18 cellular contexts compared by ENCODE assay signal in genomic region chr5:96189028-96189826, GRCh38.
DNase-seq lines count a peak whose midpoint lies in the region; ATAC-seq and TF ChIP-seq lines count a peak whose summit lies in the region.
"Had no signal": no experiment of that assay in that cellular context is flagged by ENCODE, and none has a peak within 500 bp of the region (broad histone marks: within the 10 kb centered on the region; RNA-seq: fewer than 3 reads in every experiment).

No MANE protein-coding gene starts in this region.

- no peak overlapping the region for H2AFZ ChIP-seq in GM23338
- H2AFZ ChIP-seq in Loucy (ENCODE audit: low read length) = no peak overlapping the region

- H3K4me2 ChIP-seq in GM23338 (no peak overlapping the region), Loucy (ENCODE audit: low read depth, low read length, poor library complexity, severe bottlenecking) (no peak overlapping the region)
- H3K4me2 ChIP-seq: BLaER1 treated with 17β-estradiol and CSF1 and Interleukin-3, amounts not matched to agents 10 nM and 100 nM had no signal

- no peak overlapping the region for H3K4me3 ChIP-seq in GM23338
- no peak overlapping the region for H3K4me3 ChIP-seq in Loucy (ENCODE audit: low read length, poor library complexity, severe bottlenecking)
- no peak overlapping the region for H3K4me3 ChIP-seq in cardiac fibroblast (replicated peaks in 1 of 2; ENCODE audit: low read depth in 2 of 2, low read length in 2 of 2)
- H3K4me3 ChIP-seq in esophagus muscularis mucosa = no peak overlapping the region
- no peak overlapping the region for H3K4me3 ChIP-seq in coronary artery
- H3K4me3 ChIP-seq: BLaER1 treated with 17β-estradiol and CSF1 and Interleukin-3, amounts not matched to agents 10 nM and 100 nM; GM12878; HAP-1 had no signal

- H4K20me1 ChIP-seq in GM23338 (replicated peaks; ENCODE audit: insufficient read depth) (no peaks in the 10 kb centered on the region), Loucy (ENCODE audit: insufficient read depth, low read length, poor library complexity, severe bottlenecking) (no peaks in the 10 kb centered on the region)
- H4K20me1 ChIP-seq: BLaER1 treated with 17β-estradiol and CSF1 and Interleukin-3, amounts not matched to agents 10 nM and 100 nM had no signal

- H3K36me3 ChIP-seq in GM23338 (ENCODE audit: insufficient read depth) (no peaks in the 10 kb centered on the region), Loucy (ENCODE audit: insufficient read depth, low read length) (no peaks in the 10 kb centered on the region), esophagus muscularis mucosa (no peaks in the 10 kb centered on the region)
- H3K36me3 ChIP-seq: BLaER1 treated with 17β-estradiol and CSF1 and Interleukin-3, amounts not matched to agents 10 nM and 100 nM; HAP-1 had no signal

- no peak overlapping the region for H3K27ac ChIP-seq in GM23338 (ENCODE audit: low read depth)
- no peak overlapping the region for H3K27ac ChIP-seq in esophagus muscularis mucosa (replicated peaks in 1 of 4)
- no peak overlapping the region for H3K27ac ChIP-seq in coronary artery
- H3K27ac ChIP-seq: BLaER1 treated with 17β-estradiol and CSF1 and Interleukin-3, amounts not matched to agents 10 nM and 100 nM had no signal

- DNase-seq in GM23338 (ENCODE audit: low spot score) (no peak), cardiac fibroblast (ENCODE audit: low read depth in 2 of 2) (no peak), glutamatergic neuron (no peak), esophagus muscularis mucosa (ENCODE audit: extremely low spot score) (no peak), coronary artery (ENCODE audit: low spot score) (no peak), DMS153 (lab: John Stamatoyannopoulos, UW) (no peak), foreskin melanocyte (no peak)
- DNase-seq: 8988T; Calu3; CD4-positive, alpha-beta T cell; DMS 273 treated with DMSO at 0.1 percent for 48 hours; DMS79; GOT3 had no signal

- 98% methylated on average over 2 of the region's 2 CpGs for WGBS in esophagus muscularis mucosa

- intact Hi-C loops in esophagus muscularis mucosa (cut with DNase I) = no loop called here

- TF ChIP-seq EP300 in esophagus muscularis mucosa (IDR thresholded peaks at IDR 0.05) = no peak

- H3K9me3 Mint-ChIP-seq in GM23338 (peaks cover 3% of the 10 kb centered on the region; the same call in 2 of the 3 replicates), glutamatergic neuron (ENCODE audit: unreplicated experiment) (peaks cover 7% of the 10 kb centered on the region)

- H3K27me3 Mint-ChIP-seq in GM23338 (ENCODE audit: insufficient read depth, low read depth, poor library complexity) = peaks cover 3% of the 10 kb centered on the region
- no peaks in the 10 kb centered on the region for H3K27me3 Mint-ChIP-seq in glutamatergic neuron (ENCODE audit: unreplicated experiment)

- no peak overlapping the region for H3K9ac ChIP-seq in Loucy (ENCODE audit: low read depth, low read length, poor library complexity, severe bottlenecking)
- H3K9ac ChIP-seq: BLaER1 treated with 17β-estradiol and CSF1 and Interleukin-3, amounts not matched to agents 10 nM and 100 nM had no signal

- H3K27me3 ChIP-seq in GM23338 (ENCODE audit: insufficient read depth) = no peaks in the 10 kb centered on the region
- H3K27me3 ChIP-seq in Loucy (ENCODE audit: insufficient read depth, low read length, poor library complexity, severe bottlenecking) = no peaks in the 10 kb centered on the region
- no peaks in the 10 kb centered on the region for H3K27me3 ChIP-seq in esophagus muscularis mucosa
- H3K27me3 ChIP-seq: BLaER1 treated with 17β-estradiol and CSF1 and Interleukin-3, amounts not matched to agents 10 nM and 100 nM had no signal

- H3K36me3 Mint-ChIP-seq in GM23338 (ENCODE audit: low read depth) (no peaks in the 10 kb centered on the region), glutamatergic neuron (ENCODE audit: unreplicated experiment) (peaks cover 16% of the 10 kb centered on the region)

- TF ChIP-seq POLR2A in esophagus muscularis mucosa (IDR thresholded peaks at IDR 0.05; ENCODE audit: low read depth) = no peak

- H3K4me1 Mint-ChIP-seq in GM23338 (peaks cover 15% of the 10 kb centered on the region), glutamatergic neuron (ENCODE audit: low read depth, unreplicated experiment) (no peaks in the 10 kb centered on the region)

- no peaks in the 10 kb centered on the region for H3K9me3 ChIP-seq in Loucy (ENCODE audit: insufficient read depth, low read depth, low read length)
- no peaks in the 10 kb centered on the region for H3K9me3 ChIP-seq in esophagus muscularis mucosa
- H3K9me3 ChIP-seq: HAP-1 had no signal

- H3F3A ChIP-seq in GM23338 (replicated peaks; ENCODE audit: low read depth) (no peaks in the 10 kb centered on the region), Loucy (ENCODE audit: low read depth) (no peaks in the 10 kb centered on the region)

- H3K9me2 ChIP-seq in GM23338 (ENCODE audit: insufficient read depth) = 0 out of 2 replicates have a peak, but pooled peaks cover 2% of the 10 kb centered on the region
- no peaks in the 10 kb centered on the region for H3K9me2 ChIP-seq in Loucy (replicated peaks; ENCODE audit: low read depth, low read length)

- no peak overlapping the region for H3K4me3 Mint-ChIP-seq in GM23338
- no peak overlapping the region for H3K4me3 Mint-ChIP-seq in glutamatergic neuron (ENCODE audit: unreplicated experiment)
- H3K4me3 Mint-ChIP-seq: CD4-positive, alpha-beta T cell had no signal

- H3K79me2 ChIP-seq in GM23338 (replicated peaks; ENCODE audit: insufficient read depth) (no peaks in the 10 kb centered on the region), Loucy (ENCODE audit: insufficient read depth, low read length) (no peaks in the 10 kb centered on the region)

- H3K27ac Mint-ChIP-seq in GM23338 (peak overlapping the region; percentile 29; the same call in 1 of the 2 replicates), glutamatergic neuron (ENCODE audit: unreplicated experiment) (no peak overlapping the region)
- H3K27ac Mint-ChIP-seq: CD4-positive, alpha-beta T cell had no signal

- ATAC-seq in GM23338 = no peak
- ATAC-seq: GM12878, HepG2 had no signal

- H3K4me1 ChIP-seq in GM23338 (ENCODE audit: insufficient read depth) (no peaks in the 10 kb centered on the region; the same call in 1 of the 2 replicates), Loucy (ENCODE audit: insufficient read depth, low read length, poor library complexity, severe bottlenecking) (peaks cover 13% of the 10 kb centered on the region), esophagus muscularis mucosa (no peaks in the 10 kb centered on the region)
- H3K4me1 ChIP-seq: BLaER1 treated with 17β-estradiol and CSF1 and Interleukin-3, amounts not matched to agents 10 nM and 100 nM; HAP-1 had no signal

- peak in 1 of 2 experiments; percentile 31; a peak in 2 of 4 replicates for TF ChIP-seq CTCF in GM23338 (conservative IDR thresholded peaks at IDR 0.05; ENCODE audit: low read depth in 2 of 2)
- TF ChIP-seq CTCF in Loucy (conservative IDR thresholded peaks at IDR 0.05; ENCODE audit: low read length) = peak; percentile 22; the same call in 1 of the 2 replicates
- TF ChIP-seq CTCF in cardiac fibroblast (IDR thresholded peaks at IDR 0.05; ENCODE audit: low read depth, low read length) = peak; percentile 10
- TF ChIP-seq CTCF in glutamatergic neuron (IDR thresholded peaks at IDR 0.05; ENCODE audit: partially characterized antibody, unreplicated experiment) = peak; percentile 33
- TF ChIP-seq CTCF in esophagus muscularis mucosa (IDR thresholded peaks at IDR 0.05) = no peak
- no peak for TF ChIP-seq CTCF in coronary artery (IDR thresholded peaks at IDR 0.05)

TF ChIP-seq in GM23338, 12 proteins besides CTCF, POLR2A, EP300 and RAD21:
- TF ChIP-seq STAT1 (IDR thresholded peaks at IDR 0.05; ENCODE audit: unreplicated experiment) = no peak
- TF ChIP-seq, protein P1, sequence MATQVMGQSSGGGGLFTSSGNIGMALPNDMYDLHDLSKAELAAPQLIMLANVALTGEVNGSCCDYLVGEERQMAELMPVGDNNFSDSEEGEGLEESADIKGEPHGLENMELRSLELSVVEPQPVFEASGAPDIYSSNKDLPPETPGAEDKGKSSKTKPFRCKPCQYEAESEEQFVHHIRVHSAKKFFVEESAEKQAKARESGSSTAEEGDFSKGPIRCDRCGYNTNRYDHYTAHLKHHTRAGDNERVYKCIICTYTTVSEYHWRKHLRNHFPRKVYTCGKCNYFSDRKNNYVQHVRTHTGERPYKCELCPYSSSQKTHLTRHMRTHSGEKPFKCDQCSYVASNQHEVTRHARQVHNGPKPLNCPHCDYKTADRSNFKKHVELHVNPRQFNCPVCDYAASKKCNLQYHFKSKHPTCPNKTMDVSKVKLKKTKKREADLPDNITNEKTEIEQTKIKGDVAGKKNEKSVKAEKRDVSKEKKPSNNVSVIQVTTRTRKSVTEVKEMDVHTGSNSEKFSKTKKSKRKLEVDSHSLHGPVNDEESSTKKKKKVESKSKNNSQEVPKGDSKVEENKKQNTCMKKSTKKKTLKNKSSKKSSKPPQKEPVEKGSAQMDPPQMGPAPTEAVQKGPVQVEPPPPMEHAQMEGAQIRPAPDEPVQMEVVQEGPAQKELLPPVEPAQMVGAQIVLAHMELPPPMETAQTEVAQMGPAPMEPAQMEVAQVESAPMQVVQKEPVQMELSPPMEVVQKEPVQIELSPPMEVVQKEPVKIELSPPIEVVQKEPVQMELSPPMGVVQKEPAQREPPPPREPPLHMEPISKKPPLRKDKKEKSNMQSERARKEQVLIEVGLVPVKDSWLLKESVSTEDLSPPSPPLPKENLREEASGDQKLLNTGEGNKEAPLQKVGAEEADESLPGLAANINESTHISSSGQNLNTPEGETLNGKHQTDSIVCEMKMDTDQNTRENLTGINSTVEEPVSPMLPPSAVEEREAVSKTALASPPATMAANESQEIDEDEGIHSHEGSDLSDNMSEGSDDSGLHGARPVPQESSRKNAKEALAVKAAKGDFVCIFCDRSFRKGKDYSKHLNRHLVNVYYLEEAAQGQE (IDR thresholded peaks at IDR 0.05; ENCODE audit: unreplicated experiment) = no peak
- no peak for TF ChIP-seq POLR2AphosphoS5 (IDR thresholded peaks at IDR 0.05; ENCODE audit: low read depth)
- TF ChIP-seq EZH2 (IDR thresholded peaks at IDR 0.05; ENCODE audit: low read depth, unreplicated experiment) = no peak
TF ChIP-seq in GM23338: peak in this region for 0.

Comparison
In these comparisons a context has a peak if more than half of its experiments do, and no peak if none do; other contexts are left out.
1. CTCF ChIP-seq: peak in Loucy (single experiment), cardiac fibroblast (single experiment) and glutamatergic neuron (single experiment); none in esophagus muscularis mucosa (0 of 3) and coronary artery (single experiment).